24 cellular contexts compared by ENCODE assay signal in genomic region chr5:177288191-177288590, GRCh38. TPM values are rescaled to one million over a fixed set of nuclear protein-coding genes. Genes with fewer than 3 reads are reported as not detected.
DNase-seq lines count a peak whose midpoint lies in the region; ATAC-seq, FAIRE-seq and TF ChIP-seq lines count a peak whose summit lies in the region.
"Had no signal": no experiment of that assay in that cellular context is flagged by ENCODE, and none has a peak within 500 bp of the region (broad histone marks: within the 10 kb centered on the region; RNA-seq: fewer than 3 reads in every experiment).

No MANE protein-coding gene starts in this region.

- peaks cover 89% of the 10 kb centered on the region for H3K36me3 Mint-ChIP-seq in GM23338 (ENCODE audit: low read depth)

- H3K79me2 ChIP-seq in GM23338 (replicated peaks; ENCODE audit: insufficient read depth): peaks cover 26% of the 10 kb centered on the region; the same call in 1 of the 2 replicates

- no peaks in the 10 kb centered on the region for H3K4me1 Mint-ChIP-seq in GM23338

- no peak overlapping the region for H3K27ac Mint-ChIP-seq in GM23338

- H3K36me3 ChIP-seq in GM23338 (ENCODE audit: insufficient read depth) (peaks cover 79% of the 10 kb centered on the region), pancreas (peaks cover 0 to 53% (median 0%) of the 10 kb centered on the region in 3 donors)

- FAIRE-seq in G401.6 (lab: Jason Lieb, UNC) (peak; percentile 48), pancreas (lab: Jason Lieb, UNC) (no peak)
- FAIRE-seq: GM12891, GM19239 had no signal

- no peaks in the 10 kb centered on the region for H3K27me3 ChIP-seq in GM23338 (ENCODE audit: insufficient read depth)
- no peaks in the 10 kb centered on the region for H3K27me3 ChIP-seq in pancreas
- H3K27me3 ChIP-seq: BE2C, BLaER1 had no signal

- no peak for DNase-seq in GM23338 (ENCODE audit: low spot score)
- no peak for DNase-seq in pancreas
- DNase-seq in HCEC 1CT: no peak
- DNase-seq: 8988T; ACHN; BE2C; C1 segment of cervical spinal cord; CD4-positive, alpha-beta memory T cell; CD4-positive, CD25-positive, alpha-beta regulatory T cell; CD8-positive, alpha-beta memory T cell; COR-L47; DMS 273 treated with DMSO at 0.1 percent for 48 hours; DMS153; DMS53; DMS79; DND-41; EL; GF-D8 had no signal

- no peaks in the 10 kb centered on the region for H3K9me3 Mint-ChIP-seq in GM23338
- H3K9me3 Mint-ChIP-seq: CD14-positive monocyte; CD4-positive, alpha-beta memory T cell; CD8-positive, alpha-beta memory T cell had no signal

- 34 to 38% methylated on average over 2 of the region's 2 CpGs for WGBS in pancreas, 2 donors

- H3K4me1 ChIP-seq in GM23338 (ENCODE audit: insufficient read depth) (no peaks in the 10 kb centered on the region), pancreas (no peaks in the 10 kb centered on the region)
- H3K4me1 ChIP-seq: BE2C, BLaER1 had no signal

- no peak overlapping the region for H3K4me3 Mint-ChIP-seq in GM23338
- H3K4me3 Mint-ChIP-seq: CD14-positive monocyte; CD4-positive, alpha-beta memory T cell; CD4-positive, CD25-positive, alpha-beta regulatory T cell; CD8-positive, alpha-beta memory T cell had no signal

- H2AFZ ChIP-seq in GM23338: no peak overlapping the region

- ATAC-seq in GM23338: no peak
- peak in 3 of 4 donors; percentile 69 to 81 (median 80) for ATAC-seq in pancreas
- no peak for ATAC-seq in HG03571 (IDR thresholded peaks at IDR 0.05; ENCODE audit: unreplicated experiment)

- H3F3A ChIP-seq in GM23338 (replicated peaks; ENCODE audit: low read depth): peaks cover 22% of the 10 kb centered on the region

- no peak overlapping the region for H3K4me2 ChIP-seq in GM23338
- H3K4me2 ChIP-seq: BLaER1 had no signal

- peaks cover 37% of the 10 kb centered on the region for H4K20me1 ChIP-seq in GM23338 (replicated peaks; ENCODE audit: insufficient read depth)

- H3K27me3 Mint-ChIP-seq in GM23338 (ENCODE audit: insufficient read depth, low read depth, poor library complexity): peaks cover 5% of the 10 kb centered on the region
- H3K27me3 Mint-ChIP-seq: CD4-positive, alpha-beta memory T cell; CD4-positive, CD25-positive, alpha-beta regulatory T cell; CD8-positive, alpha-beta memory T cell had no signal

- intact Hi-C loops in pancreas (cut with DNase I): no loop called here

- H3K9me2 ChIP-seq in GM23338 (ENCODE audit: insufficient read depth): no peaks in the 10 kb centered on the region

- H3K9me3 ChIP-seq in pancreas: no peaks in the 10 kb centered on the region
- H3K9me3 ChIP-seq: BE2C, BLaER1 had no signal

- no peak for TF ChIP-seq CTCF in GM23338 (conservative IDR thresholded peaks at IDR 0.05; ENCODE audit: low read depth in 2 of 2)
- TF ChIP-seq CTCF in pancreas (IDR thresholded peaks at IDR 0.05): no peak

- H3K4me3 ChIP-seq in GM23338 (no peak overlapping the region), pancreas (no peak overlapping the region)
- H3K4me3 ChIP-seq: BLaER1 had no signal

- H3K27ac ChIP-seq in GM23338 (ENCODE audit: low read depth) (no peak overlapping the region), pancreas (no peak overlapping the region)
- H3K27ac ChIP-seq: BLaER1 had no signal

TF ChIP-seq in GM23338, 12 proteins besides CTCF, POLR2A, EP300 and RAD21:
- TF ChIP-seq EZH2phosphoT487 (IDR thresholded peaks at IDR 0.05; ENCODE audit: unreplicated experiment) (peak; percentile 32), POLR2AphosphoS5 (IDR thresholded peaks at IDR 0.05; ENCODE audit: low read depth) (no peak)

RNA-seq across cellular contexts. Expression of gene RAB24, which starts 15.3 kb away (rescaled TPM):
- 24.8 and 27.1 TPM in 2 replicates for total RNA-seq in GM23338 (2014; rRNA removed; shearing (Covaris generic))
- polyA plus RNA-seq in GM23338 (2016; fragmentation: Nextera tagmentation; extraction: Ambion mirVana): 26.1 and 27.7 TPM in 2 replicates
- 10 to 100 TPM; 34.5 to 43.1 (median 37.7) TPM for total RNA-seq in pancreas
- 100 to 1,000 TPM; 125 to 160 TPM for polyA plus RNA-seq in pancreas

RNA-seq across cellular contexts. Expression of gene PRELID1, which starts 15.4 kb away (rescaled TPM):
- total RNA-seq in GM23338 (2014; rRNA removed; shearing (Covaris generic)): 271 and 328 TPM in 2 replicates
- polyA plus RNA-seq in GM23338 (2016; fragmentation: Nextera tagmentation; extraction: Ambion mirVana): 349 and 359 TPM in 2 replicates
- 100 to 1,000 TPM in 4 of 6 donors, 10 to 100 TPM in 2; 77.8 to 153 (median 127) TPM for total RNA-seq in pancreas
- polyA plus RNA-seq in pancreas: 100 to 1,000 TPM in 1 of 2 donors, 10 to 100 TPM in 1; 98.6 to 134 TPM

RNA-seq across cellular contexts. Expression of gene MXD3, which starts 23.5 kb away (rescaled TPM):
- 11.6 and 13.0 TPM in 2 replicates for total RNA-seq in GM23338 (2014; rRNA removed; shearing (Covaris generic))
- 8.4 and 9.9 TPM in 2 replicates for polyA plus RNA-seq in GM23338 (2016; fragmentation: Nextera tagmentation; extraction: Ambion mirVana)
- 1 to 10 TPM; 3.0 to 7.1 (median 5.4) TPM for total RNA-seq in pancreas
- polyA plus RNA-seq in pancreas: 10 to 100 TPM; 34.2 to 55.0 TPM

Comparison
In these comparisons a context has a peak if more than half of its experiments do, and no peak if none do; other contexts are left out.
1. ATAC-seq: peak in pancreas (3 of 4); none in GM23338 (single experiment) and HG03571 (single experiment).